ENCODE assay signal across 1 cellular context in genomic region chr11:76678316-76678715, GRCh38.
TF ChIP-seq lines count a peak whose summit lies in the region.

No MANE protein-coding gene starts in this region.

TF ChIP-seq in GM12878, 131 proteins besides CTCF, POLR2A, EP300 and RAD21:
- TF ChIP-seq NKRF (conservative IDR thresholded peaks at IDR 0.05) = no peak
- peak; percentile 40; the same call in 1 of the 2 replicates for TF ChIP-seq SPI1 (IDR thresholded peaks at IDR 0.05; ENCODE audit: borderline replicate concordance, insufficient read depth, low read depth, low read length)
- no peak for TF ChIP-seq PRDM15 (CRISPR knock-in tag; IDR thresholded peaks at IDR 0.05)
- TF ChIP-seq CREB1 (IDR thresholded peaks at IDR 0.05; ENCODE audit: low read depth) = 0 out of 2 replicates have a peak, but pooled peaks have one; percentile 21
- TF ChIP-seq TCF12 (IDR thresholded peaks at IDR 0.05; ENCODE audit: low read depth, low read length) = no peak
- TF ChIP-seq RUNX3 (IDR thresholded peaks at IDR 0.05; ENCODE audit: low read length) = peak; percentile 11; the same call in 1 of the 2 replicates
TF ChIP-seq in GM12878: peak in this region for 3.
